Comparison of ENCODE assay signal across 1 cellular context in the genomic region with DNA sequence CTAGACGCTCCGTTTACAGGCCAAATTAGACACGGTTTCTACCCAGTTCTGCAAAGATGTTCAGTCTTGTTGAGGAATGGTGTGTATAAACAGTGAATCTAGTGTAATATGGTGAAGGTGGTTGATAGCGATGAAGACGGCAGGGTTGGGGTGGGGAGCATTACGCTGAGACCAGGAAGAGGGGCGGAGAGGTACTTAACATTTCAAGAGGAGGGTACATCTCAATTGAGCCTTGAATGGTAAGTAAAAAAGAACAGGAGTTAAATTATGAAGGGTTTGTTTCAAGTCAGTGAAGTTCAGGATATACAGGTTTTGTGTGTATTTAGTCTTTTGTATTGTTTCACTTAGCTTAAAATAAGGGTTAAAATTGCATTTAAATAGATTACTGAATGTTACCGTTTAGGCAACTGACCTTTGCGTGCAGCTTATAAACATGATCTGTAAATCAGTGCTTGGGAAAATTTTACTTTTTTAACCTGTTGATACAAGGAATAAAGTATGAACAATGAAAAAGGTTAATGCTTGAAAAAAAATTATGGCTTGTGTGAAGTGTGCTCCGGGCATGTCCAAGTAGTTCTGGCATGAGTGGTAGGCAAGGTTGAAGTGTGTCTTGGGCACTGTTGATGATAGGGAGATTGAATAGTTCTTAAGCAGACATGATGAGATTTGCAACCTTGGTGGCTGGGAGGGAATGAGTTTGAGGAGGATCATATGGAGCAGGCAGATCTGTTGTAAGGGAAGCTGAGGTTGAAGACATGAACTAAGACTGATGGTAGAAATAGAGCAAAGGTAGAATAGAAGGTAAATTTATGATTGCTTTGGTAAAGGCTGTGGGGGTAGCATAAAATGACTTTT.
TF ChIP-seq lines count a peak whose summit lies in the region.

No MANE protein-coding gene starts in this region.

TF ChIP-seq in GM23338, 12 proteins besides CTCF, POLR2A, EP300 and RAD21:
- TF ChIP-seq, protein P1, sequence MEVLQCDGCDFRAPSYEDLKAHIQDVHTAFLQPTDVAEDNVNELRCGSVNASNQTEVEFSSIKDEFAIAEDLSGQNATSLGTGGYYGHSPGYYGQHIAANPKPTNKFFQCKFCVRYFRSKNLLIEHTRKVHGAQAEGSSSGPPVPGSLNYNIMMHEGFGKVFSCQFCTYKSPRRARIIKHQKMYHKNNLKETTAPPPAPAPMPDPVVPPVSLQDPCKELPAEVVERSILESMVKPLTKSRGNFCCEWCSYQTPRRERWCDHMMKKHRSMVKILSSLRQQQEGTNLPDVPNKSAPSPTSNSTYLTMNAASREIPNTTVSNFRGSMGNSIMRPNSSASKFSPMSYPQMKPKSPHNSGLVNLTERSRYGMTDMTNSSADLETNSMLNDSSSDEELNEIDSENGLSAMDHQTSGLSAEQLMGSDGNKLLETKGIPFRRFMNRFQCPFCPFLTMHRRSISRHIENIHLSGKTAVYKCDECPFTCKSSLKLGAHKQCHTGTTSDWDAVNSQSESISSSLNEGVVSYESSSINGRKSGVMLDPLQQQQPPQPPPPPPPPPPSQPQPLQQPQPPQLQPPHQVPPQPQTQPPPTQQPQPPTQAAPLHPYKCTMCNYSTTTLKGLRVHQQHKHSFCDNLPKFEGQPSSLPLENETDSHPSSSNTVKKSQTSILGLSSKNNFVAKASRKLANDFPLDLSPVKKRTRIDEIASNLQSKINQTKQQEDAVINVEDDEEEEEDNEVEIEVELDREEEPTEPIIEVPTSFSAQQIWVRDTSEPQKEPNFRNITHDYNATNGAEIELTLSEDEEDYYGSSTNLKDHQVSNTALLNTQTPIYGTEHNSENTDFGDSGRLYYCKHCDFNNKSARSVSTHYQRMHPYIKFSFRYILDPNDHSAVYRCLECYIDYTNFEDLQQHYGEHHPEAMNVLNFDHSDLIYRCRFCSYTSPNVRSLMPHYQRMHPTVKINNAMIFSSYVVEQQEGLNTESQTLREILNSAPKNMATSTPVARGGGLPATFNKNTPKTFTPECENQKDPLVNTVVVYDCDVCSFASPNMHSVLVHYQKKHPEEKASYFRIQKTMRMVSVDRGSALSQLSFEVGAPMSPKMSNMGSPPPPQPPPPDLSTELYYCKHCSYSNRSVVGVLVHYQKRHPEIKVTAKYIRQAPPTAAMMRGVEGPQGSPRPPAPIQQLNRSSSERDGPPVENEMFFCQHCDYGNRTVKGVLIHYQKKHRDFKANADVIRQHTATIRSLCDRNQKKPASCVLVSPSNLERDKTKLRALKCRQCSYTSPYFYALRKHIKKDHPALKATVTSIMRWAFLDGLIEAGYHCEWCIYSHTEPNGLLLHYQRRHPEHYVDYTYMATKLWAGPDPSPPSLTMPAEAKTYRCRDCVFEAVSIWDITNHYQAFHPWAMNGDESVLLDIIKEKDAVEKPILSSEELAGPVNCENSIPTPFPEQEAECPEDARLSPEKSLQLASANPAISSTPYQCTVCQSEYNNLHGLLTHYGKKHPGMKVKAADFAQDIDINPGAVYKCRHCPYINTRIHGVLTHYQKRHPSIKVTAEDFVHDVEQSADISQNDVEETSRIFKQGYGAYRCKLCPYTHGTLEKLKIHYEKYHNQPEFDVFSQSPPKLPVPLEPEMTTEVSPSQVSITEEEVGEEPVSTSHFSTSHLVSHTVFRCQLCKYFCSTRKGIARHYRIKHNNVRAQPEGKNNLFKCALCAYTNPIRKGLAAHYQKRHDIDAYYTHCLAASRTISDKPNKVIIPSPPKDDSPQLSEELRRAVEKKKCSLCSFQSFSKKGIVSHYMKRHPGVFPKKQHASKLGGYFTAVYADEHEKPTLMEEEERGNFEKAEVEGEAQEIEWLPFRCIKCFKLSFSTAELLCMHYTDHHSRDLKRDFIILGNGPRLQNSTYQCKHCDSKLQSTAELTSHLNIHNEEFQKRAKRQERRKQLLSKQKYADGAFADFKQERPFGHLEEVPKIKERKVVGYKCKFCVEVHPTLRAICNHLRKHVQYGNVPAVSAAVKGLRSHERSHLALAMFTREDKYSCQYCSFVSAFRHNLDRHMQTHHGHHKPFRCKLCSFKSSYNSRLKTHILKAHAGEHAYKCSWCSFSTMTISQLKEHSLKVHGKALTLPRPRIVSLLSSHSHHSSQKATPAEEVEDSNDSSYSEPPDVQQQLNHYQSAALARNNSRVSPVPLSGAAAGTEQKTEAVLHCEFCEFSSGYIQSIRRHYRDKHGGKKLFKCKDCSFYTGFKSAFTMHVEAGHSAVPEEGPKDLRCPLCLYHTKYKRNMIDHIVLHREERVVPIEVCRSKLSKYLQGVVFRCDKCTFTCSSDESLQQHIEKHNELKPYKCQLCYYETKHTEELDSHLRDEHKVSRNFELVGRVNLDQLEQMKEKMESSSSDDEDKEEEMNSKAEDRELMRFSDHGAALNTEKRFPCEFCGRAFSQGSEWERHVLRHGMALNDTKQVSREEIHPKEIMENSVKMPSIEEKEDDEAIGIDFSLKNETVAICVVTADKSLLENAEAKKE (CRISPR knock-in tag; IDR thresholded peaks at IDR 0.05): no peak
